In the genomic region with DNA sequence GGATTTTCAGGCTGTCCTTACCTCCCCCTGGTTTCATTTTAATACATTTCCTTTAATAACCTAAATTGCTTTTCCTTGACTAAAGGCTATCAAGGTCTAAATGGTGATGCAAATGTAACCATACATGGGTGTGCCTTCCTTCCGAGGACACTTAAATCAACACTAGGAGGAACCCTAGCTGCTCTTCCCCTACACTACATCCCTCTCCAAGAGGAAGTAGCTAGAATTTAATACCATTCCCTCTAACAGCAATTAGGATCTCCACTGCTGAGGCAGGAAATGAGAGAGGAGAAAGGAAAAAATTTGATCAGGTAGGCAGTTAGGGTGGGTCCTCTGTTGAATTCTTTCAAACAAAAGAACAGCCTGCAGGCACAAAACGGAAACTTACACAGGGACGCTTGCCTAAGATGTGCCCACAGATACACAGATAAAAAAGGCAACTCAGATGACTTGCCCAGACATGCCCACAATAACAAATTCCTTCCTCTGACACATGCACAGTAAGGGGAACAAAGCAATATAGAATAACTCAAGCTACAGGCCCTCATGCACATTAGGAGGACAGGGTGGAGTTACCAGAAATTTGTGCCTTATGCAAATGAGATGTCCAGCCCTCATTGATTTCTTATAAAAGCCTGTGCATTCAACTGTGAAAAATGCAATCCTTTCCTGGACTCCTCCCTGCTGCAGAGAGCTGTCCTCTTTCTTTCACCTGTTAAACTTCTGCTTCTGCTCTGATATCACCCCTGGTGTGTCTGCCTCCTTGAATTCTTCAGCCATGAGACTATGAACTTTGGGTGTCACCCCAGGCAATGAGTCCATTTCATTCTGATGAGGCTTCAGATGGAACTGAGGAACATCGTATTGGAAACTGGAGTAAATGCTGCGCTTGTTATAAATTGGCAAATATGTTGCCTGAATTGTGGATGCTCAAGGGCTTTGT, we compare ENCODE assay signal across 11 cellular contexts.
DNase-seq lines count a peak whose midpoint lies in the region; ATAC-seq lines count a peak whose summit lies in the region.
"Had no signal": no experiment of that assay in that cellular context is flagged by ENCODE, and none has a peak within 500 bp of the region (broad histone marks: within the 10 kb centered on the region; RNA-seq: fewer than 3 reads in every experiment).

No MANE protein-coding gene starts in this region.

- peak; percentile 43 for DNase-seq in ELF-1 (ENCODE audit: low read depth, low spot score)
- peak; percentile 59 for DNase-seq in HS-5 (ENCODE audit: low read depth)
- DNase-seq in SIG-M5 treated with dmso at 0.1 percent for 504 hours (lab: John Stamatoyannopoulos, UW; ENCODE audit: unreplicated experiment) = peak; percentile 92
- DNase-seq in foreskin melanocyte = peak; percentile 43
- no peak for DNase-seq in hippocampal formation (lab: John Stamatoyannopoulos, UW)
- DNase-seq in iPS-NIHi11 (ENCODE audit: low spot score) = no peak
- no peak for DNase-seq in CD4-positive, alpha-beta memory T cell
- DNase-seq: activated B cell treated with CpG ODN at 0.5 μM for 24 hours, Karpas-422 had no signal

- no peaks in the 10 kb centered on the region for H3K36me3 Mint-ChIP-seq in CD4-positive, alpha-beta memory T cell

- H3K27me3 ChIP-seq in CD4-positive, alpha-beta memory T cell (ENCODE audit: insufficient read depth, low read length) = no peaks in the 10 kb centered on the region
- H3K27me3 ChIP-seq: cardiac muscle cell had no signal

- ATAC-seq in HG02840 (IDR thresholded peaks at IDR 0.05; ENCODE audit: low FRiP score, unreplicated experiment) = no peak

- H3K9me3 Mint-ChIP-seq in CD4-positive, alpha-beta memory T cell = peaks cover 1 to 40% (median 20%) of the 10 kb centered on the region in 8 donors

- CTCF ChIA-PET in CD4-positive, alpha-beta memory T cell (lab: Charles Lee; ENCODE audit: partially characterized antibody) = no interaction called here

- no peaks in the 10 kb centered on the region for H3K4me1 ChIP-seq in CD4-positive, alpha-beta memory T cell (ENCODE audit: insufficient read depth, low read length)

- no peak overlapping the region for H3K4me3 Mint-ChIP-seq in CD4-positive, alpha-beta memory T cell
- H3K4me3 Mint-ChIP-seq: activated B cell treated with CpG ODN at 0.5 μM for 24 hours had no signal

- no peak overlapping the region for H3K4me3 ChIP-seq in CD4-positive, alpha-beta memory T cell (ENCODE audit: low read length in 2 of 2)
- H3K4me3 ChIP-seq: cardiac muscle cell had no signal

- H3K4me1 Mint-ChIP-seq in CD4-positive, alpha-beta memory T cell = no peaks in the 10 kb centered on the region
- H3K4me1 Mint-ChIP-seq: activated B cell treated with CpG ODN at 0.5 μM for 24 hours had no signal

- POLR2A ChIA-PET in CD4-positive, alpha-beta memory T cell (lab: Charles Lee; ENCODE audit: partially characterized antibody) = no interaction called here

- peak overlapping the region in 1 of 7 donors; percentile 49 for H3K27ac Mint-ChIP-seq in CD4-positive, alpha-beta memory T cell
- H3K27ac Mint-ChIP-seq: activated B cell treated with CpG ODN at 0.5 μM for 24 hours had no signal

- H3K27ac ChIP-seq in CD4-positive, alpha-beta memory T cell (ENCODE audit: low read depth, low read length) = no peak overlapping the region
- H3K27ac ChIP-seq: cardiac muscle cell had no signal

- intact Hi-C loops in CD4-positive, alpha-beta memory T cell (cut with micrococcal nuclease) = no loop called here

- peaks cover 0 to 3% of the 10 kb centered on the region in 2 donors for H3K9me3 ChIP-seq in CD4-positive, alpha-beta memory T cell (ENCODE audit: control insufficient read depth in 1 of 2, low read length in 2 of 2)

- H3K27me3 Mint-ChIP-seq in CD4-positive, alpha-beta memory T cell = no peaks in the 10 kb centered on the region
- H3K27me3 Mint-ChIP-seq: activated B cell treated with CpG ODN at 0.5 μM for 24 hours had no signal

- H3K36me3 ChIP-seq in CD4-positive, alpha-beta memory T cell (ENCODE audit: insufficient read depth, low read length) = no peaks in the 10 kb centered on the region
- H3K36me3 ChIP-seq: cardiac muscle cell had no signal

Comparison
In these comparisons a context has a peak if more than half of its experiments do, and no peak if none do; other contexts are left out.
1. DNase-seq: peak in ELF-1 (single experiment), HS-5 (single experiment), SIG-M5 treated with dmso at 0.1 percent for 504 hours (single experiment) and foreskin melanocyte (single experiment); none in hippocampal formation (0 of 2), iPS-NIHi11 (single experiment) and CD4-positive, alpha-beta memory T cell (0 of 5).